Comparison of ENCODE assay signal across 13 cellular contexts in genomic region chr12:46260913-46261476, GRCh38. TPM values are rescaled to one million over a fixed set of nuclear protein-coding genes. Genes with fewer than 3 reads are reported as not detected.
DNase-seq lines count a peak whose midpoint lies in the region; TF ChIP-seq lines count a peak whose summit lies in the region.
"Had no signal": no experiment of that assay in that cellular context is flagged by ENCODE, and none has a peak within 500 bp of the region (broad histone marks: within the 10 kb centered on the region; RNA-seq: fewer than 3 reads in every experiment).

No MANE protein-coding gene starts in this region.

- H3K36me3 ChIP-seq in prostate gland, result no peaks in the 10 kb centered on the region
- H3K36me3 ChIP-seq: suprapubic skin had no signal

- TF ChIP-seq CTCF in epithelial cell of esophagus (IDR thresholded peaks at IDR 0.05; ENCODE audit: insufficient read depth, low read depth, low read length, missing control alignments) (no peak), prostate gland (IDR thresholded peaks at IDR 0.05) (no peak)

- H3K4me1 ChIP-seq in prostate gland (replicated peaks), result no peaks in the 10 kb centered on the region

- H3K27me3 ChIP-seq in prostate gland (replicated peaks; ENCODE audit: insufficient read depth), result no peaks in the 10 kb centered on the region
- H3K27me3 ChIP-seq: suprapubic skin had no signal

- intact Hi-C loops in prostate gland (cut with DNase I), result loop anchor here (10.0 kb wide), 1 partner anchor 404 kb away; no protein-coding TSS in a partner anchor
- intact Hi-C loops in activated naive CD4-positive, alpha-beta T cell treated with anti-CD3 and anti-CD28 coated beads for 36 hours (cut with micrococcal nuclease), result no loop called here

- DNase-seq in DMS53 (lab: John Stamatoyannopoulos, UW), result peak; percentile 43
- DNase-seq in DMS53 treated with DMSO at 0.1 percent for 48 hours (lab: John Stamatoyannopoulos, UW; ENCODE audit: unreplicated experiment), result no peak
- peak; percentile 41 for DNase-seq in M059J (ENCODE audit: low read depth)
- peak; percentile 96 for DNase-seq in epithelial cell of esophagus (ENCODE audit: low read depth)
- DNase-seq in prostate gland (ENCODE audit: low spot score), result peak; percentile 22
- DNase-seq in NCI-H2227 treated with DMSO at 0.1 percent for 48 hours (lab: John Stamatoyannopoulos, UW), result no peak
- DNase-seq in stimulated activated CD4-positive, alpha-beta T cell treated with anti-CD3 and anti-CD28 coated beads, Interleukin-15, amount 100 ng/mL, for 24 hours, result no peak
- DNase-seq in activated naive CD4-positive, alpha-beta T cell treated with anti-CD3 and anti-CD28 coated beads for 36 hours, result no peak
- DNase-seq: activated CD8-positive, alpha-beta memory T cell treated with anti-CD3 and anti-CD28 coated beads, Interleukin-2, amount 50 U/mL, for 4 hours; NCI-H524 treated with DMSO at 0.1 percent for 48 hours; stimulated activated CD4-positive, alpha-beta T cell treated with anti-CD3 and anti-CD28 coated beads, Interleukin-4, amount 100 ng/mL, for 4 hours had no signal

- H3K4me3 ChIP-seq in epithelial cell of esophagus (ENCODE audit: low read length), result peak overlapping the region; percentile 6
- H3K4me3 ChIP-seq in prostate gland, result no peak overlapping the region
- H3K4me3 ChIP-seq: suprapubic skin had no signal

- H3K36me3 Mint-ChIP-seq in activated naive CD4-positive, alpha-beta T cell treated with anti-CD3 and anti-CD28 coated beads for 36 hours (ENCODE audit: low read depth), result peaks cover 23% of the 10 kb centered on the region

- no peaks in the 10 kb centered on the region for H3K9me3 Mint-ChIP-seq in activated naive CD4-positive, alpha-beta T cell treated with anti-CD3 and anti-CD28 coated beads for 36 hours
- H3K9me3 Mint-ChIP-seq: IgD-negative memory B cell had no signal

- CTCF ChIA-PET in activated naive CD4-positive, alpha-beta T cell treated with anti-CD3 and anti-CD28 coated beads for 36 hours (lab: Charles Lee), result no interaction called here

- H3K4me1 Mint-ChIP-seq in activated naive CD4-positive, alpha-beta T cell treated with anti-CD3 and anti-CD28 coated beads for 36 hours (ENCODE audit: low read depth), result peaks cover 41% of the 10 kb centered on the region

- peak overlapping the region; percentile 44 to 54 for H3K27ac ChIP-seq in prostate gland
- H3K27ac ChIP-seq: suprapubic skin had no signal

- no peaks in the 10 kb centered on the region for H3K9me3 ChIP-seq in prostate gland
- H3K9me3 ChIP-seq: suprapubic skin had no signal

- 58% methylated on average over 2 of the region's 2 CpGs for WGBS in prostate gland

- H3K27ac Mint-ChIP-seq in activated naive CD4-positive, alpha-beta T cell treated with anti-CD3 and anti-CD28 coated beads for 36 hours, result no peak overlapping the region

- no peak overlapping the region for H3K4me3 Mint-ChIP-seq in activated naive CD4-positive, alpha-beta T cell treated with anti-CD3 and anti-CD28 coated beads for 36 hours

- no peak for TF ChIP-seq POLR2A in prostate gland (IDR thresholded peaks at IDR 0.05)

- no peaks in the 10 kb centered on the region for H3K27me3 Mint-ChIP-seq in activated naive CD4-positive, alpha-beta T cell treated with anti-CD3 and anti-CD28 coated beads for 36 hours (ENCODE audit: low read depth)
- H3K27me3 Mint-ChIP-seq: IgD-negative memory B cell had no signal

RNA-seq across cellular contexts. Expression of gene SLC38A1, which starts 7.8 kb away (rescaled TPM):
- total RNA-seq in M059J (2014; rRNA removed; shearing (Covaris generic)), result 43.7 and 49.7 TPM in 2 replicates
- total RNA-seq in prostate gland, result 10 to 100 TPM; 24.1 to 45.1 TPM
- 100 to 1,000 TPM; 105 to 110 TPM for total RNA-seq in activated naive CD4-positive, alpha-beta T cell treated with anti-CD3 and anti-CD28 coated beads for 36 hours

Comparison
In these comparisons a context has a peak if more than half of its experiments do, and no peak if none do; other contexts are left out.
1. DNase-seq: peak in DMS53 (single experiment), M059J (single experiment), epithelial cell of esophagus (single experiment) and prostate gland (single experiment); none in DMS53 treated with DMSO at 0.1 percent for 48 hours (single experiment), NCI-H2227 treated with DMSO at 0.1 percent for 48 hours (single experiment), stimulated activated CD4-positive, alpha-beta T cell treated with anti-CD3 and anti-CD28 coated beads, Interleukin-15, amount 100 ng/mL, for 24 hours (single experiment) and activated naive CD4-positive, alpha-beta T cell treated with anti-CD3 and anti-CD28 coated beads for 36 hours (single experiment).